9 cellular contexts compared by ENCODE assay signal in genomic region chr22:37817705-37818311, GRCh38. TPM values are rescaled to one million over a fixed set of nuclear protein-coding genes. Genes with fewer than 3 reads are reported as not detected.
DNase-seq lines count a peak whose midpoint lies in the region; ATAC-seq and TF ChIP-seq lines count a peak whose summit lies in the region.
"Had no signal": no experiment of that assay in that cellular context is flagged by ENCODE, and none has a peak within 500 bp of the region (broad histone marks: within the 10 kb centered on the region; RNA-seq: fewer than 3 reads in every experiment).

No MANE protein-coding gene starts in this region.

- no peaks in the 10 kb centered on the region for H3K9me3 ChIP-seq in endodermal cell (ENCODE audit: control insufficient read depth, low read length)

- H3K27ac Mint-ChIP-seq in endodermal cell (peak overlapping the region; percentile 94), mesothelial cell of epicardium (peak overlapping the region; percentile 91)

- H3K27me3 ChIP-seq in endodermal cell (ENCODE audit: control insufficient read depth, insufficient read depth, low read length, poor library complexity, severe bottlenecking) = peaks cover 26% of the 10 kb centered on the region

- H3K27ac ChIP-seq in endodermal cell (ENCODE audit: low read depth, low read length) = peak overlapping the region; percentile 84

- H3K4me3 Mint-ChIP-seq in endodermal cell (peak overlapping the region; percentile 46), mesothelial cell of epicardium (peak overlapping the region; percentile 72)

- ATAC-seq in HG03139 (IDR thresholded peaks at IDR 0.05; ENCODE audit: unreplicated experiment) (peak; percentile 60), HG02623 (IDR thresholded peaks at IDR 0.05; ENCODE audit: unreplicated experiment) (no peak)

- peaks cover 36% of the 10 kb centered on the region for H3K27me3 Mint-ChIP-seq in endodermal cell (ENCODE audit: insufficient read depth)
- H3K27me3 Mint-ChIP-seq in mesothelial cell of epicardium (ENCODE audit: low read depth) = peaks cover 38% of the 10 kb centered on the region

- WGBS in endodermal cell (ENCODE audit: insufficient coverage in 1 of 2, insufficient read length in 1 of 2), 2 experiments = 3% methylated on average over 6 to 27 of the region's 27 CpGs

- peaks cover 3% of the 10 kb centered on the region for H3K36me3 ChIP-seq in endodermal cell (ENCODE audit: control insufficient read depth, insufficient read depth, low read length)

- H3K9me3 Mint-ChIP-seq in endodermal cell = no peaks in the 10 kb centered on the region
- H3K9me3 Mint-ChIP-seq in mesothelial cell of epicardium = no peaks in the 10 kb centered on the region

- H3K4me1 ChIP-seq in endodermal cell (ENCODE audit: control insufficient read depth, insufficient read depth, low read length) = no peaks in the 10 kb centered on the region

- H3K9ac ChIP-seq in endodermal cell (ENCODE audit: extremely low read depth, low read length, poor library complexity, severe bottlenecking) = peak overlapping the region; percentile 49

- H3K4me1 Mint-ChIP-seq in endodermal cell = peaks cover 7% of the 10 kb centered on the region
- H3K4me1 Mint-ChIP-seq in mesothelial cell of epicardium = peaks cover 14% of the 10 kb centered on the region

- peak overlapping the region; percentile 61 for H3K4me3 ChIP-seq in endodermal cell (ENCODE audit: low read length)

- TF ChIP-seq CTCF in endodermal cell (conservative IDR thresholded peaks at IDR 0.05) (peak; percentile 98), mesothelial cell of epicardium (IDR thresholded peaks at IDR 0.05; ENCODE audit: unreplicated experiment) (peak; percentile 94)

- DNase-seq in COLO668 (lab: John Stamatoyannopoulos, UW; ENCODE audit: unreplicated experiment) = peak; percentile 86
- DNase-seq in NOMO-1 (lab: John Stamatoyannopoulos, UW; ENCODE audit: unreplicated experiment in 2 of 2) = peak; percentile 72 to 81
- peak; percentile 45 to 90 (median 78) for DNase-seq in activated CD8-positive, alpha-beta memory T cell treated with anti-CD3 and anti-CD28 coated beads for 48 hours (ENCODE audit: low read depth in 2 of 3, low spot score in 2 of 3)
- peak; percentile 97 for DNase-seq in endodermal cell
- peak; percentile 74 to 95 for DNase-seq in mesothelial cell of epicardium (ENCODE audit: low spot score in 2 of 2, unreplicated experiment in 2 of 2)
- peak; percentile 62 for DNase-seq in stimulated activated CD8-positive, alpha-beta memory T cell treated with anti-CD3 and anti-CD28 coated beads, Interleukin-12 subunit alpha, Interleukin-12 subunit beta, amount 100 ng/mL, for 4 hours (ENCODE audit: low read depth)

- H3K36me3 Mint-ChIP-seq in endodermal cell (ENCODE audit: low read depth) (peaks cover 15% of the 10 kb centered on the region), mesothelial cell of epicardium (peaks cover 3% of the 10 kb centered on the region)

RNA-seq across cellular contexts. Expression of gene GALR3, which starts 5.4 kb away (rescaled TPM):
- under 1 TPM; 0.40 to 0.77 TPM for total RNA-seq in endodermal cell
- not detected for polyA plus RNA-seq in endodermal cell (2013, experiment 1 of 2)
- 0.33 TPM for polyA plus RNA-seq in endodermal cell (2013, experiment 2 of 2)
- 0.22 to 0.31 TPM in 2 of 3 replicates, not detected in the other for total RNA-seq in mesothelial cell of epicardium
- total RNA-seq: activated CD8-positive, alpha-beta memory T cell treated with anti-CD3 and anti-CD28 coated beads for 36 hours had no signal

RNA-seq across cellular contexts. Expression of gene GCAT, which starts 10.1 kb away (rescaled TPM):
- total RNA-seq in endodermal cell (10 to 100 TPM; 22.2 to 26.2 TPM), mesothelial cell of epicardium (9.8 to 13.2 TPM (median 12.5 TPM) in 3 replicates)
- 22.0 TPM for polyA plus RNA-seq in endodermal cell (2013, experiment 1 of 2)
- 17.9 TPM for polyA plus RNA-seq in endodermal cell (2013, experiment 2 of 2)

RNA-seq across cellular contexts. Expression of gene ANKRD54, which starts 26.3 kb away (rescaled TPM):
- total RNA-seq in endodermal cell (10 to 100 TPM; 14.1 to 14.3 TPM), mesothelial cell of epicardium (16.1 to 18.4 TPM (median 17.1 TPM) in 3 replicates)
- polyA plus RNA-seq in endodermal cell (2013, experiment 1 of 2) = 22.1 TPM
- 23.6 TPM for polyA plus RNA-seq in endodermal cell (2013, experiment 2 of 2)

RNA-seq across cellular contexts. Expression of gene EIF3L, which starts 31.4 kb away (rescaled TPM):
- total RNA-seq in endodermal cell (100 to 1,000 TPM; 469 to 541 TPM), mesothelial cell of epicardium (633 to 642 TPM (median 639 TPM) in 3 replicates)
- 523 TPM for polyA plus RNA-seq in endodermal cell (2013, experiment 1 of 2)
- 462 TPM for polyA plus RNA-seq in endodermal cell (2013, experiment 2 of 2)
